26 cellular contexts compared by ENCODE assay signal in the genomic region with DNA sequence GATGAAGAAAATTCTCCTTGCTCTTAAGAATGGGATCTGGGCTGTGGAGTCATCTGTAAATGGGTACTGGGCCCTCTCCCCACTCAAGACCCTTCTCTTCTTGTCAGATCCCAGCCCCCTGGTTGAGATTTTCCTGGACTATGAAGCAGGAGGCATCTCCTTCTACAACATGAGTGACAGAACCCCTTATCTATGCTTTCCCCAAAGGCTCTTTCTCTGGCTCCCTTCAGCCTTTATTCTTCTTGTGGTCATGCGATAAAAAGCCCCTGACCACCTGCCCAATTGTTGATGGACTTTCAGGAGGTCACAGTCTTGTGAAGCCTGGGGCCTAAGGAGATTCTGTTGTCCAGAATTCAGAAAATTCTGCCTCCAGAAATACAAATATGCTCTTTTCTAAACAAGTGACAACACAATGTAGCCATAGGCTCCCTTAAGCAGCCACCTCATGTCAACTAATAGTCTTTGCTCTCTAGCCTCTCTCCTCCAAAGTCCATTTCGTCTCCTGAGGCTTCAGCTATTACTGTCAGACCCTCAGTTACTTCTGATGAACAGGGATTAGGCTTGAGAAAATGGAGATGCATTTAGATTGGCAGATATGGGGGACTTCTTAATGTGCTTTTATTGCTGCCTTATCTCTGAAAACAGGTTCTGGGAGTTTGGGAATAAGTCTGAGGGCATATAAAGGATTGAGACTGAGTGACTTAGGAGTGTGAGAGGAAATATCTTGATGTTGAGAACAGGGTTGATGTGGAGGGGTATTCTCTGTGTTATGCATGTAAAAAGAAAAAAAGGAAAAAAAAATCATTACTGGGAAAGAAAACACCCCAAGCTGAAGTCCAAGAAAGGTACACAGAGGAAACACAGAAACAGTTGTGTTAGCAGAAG. TPM values are rescaled to one million over a fixed set of nuclear protein-coding genes. Genes with fewer than 3 reads are reported as not detected.
A peak's percentile ranks its signal among the peaks of the same experiment; 100 is the strongest.
DNase-seq lines count a peak whose midpoint lies in the region; ATAC-seq and TF ChIP-seq lines count a peak whose summit lies in the region.
"Had no signal": no experiment of that assay in that cellular context is flagged by ENCODE, and none has a peak within 500 bp of the region (broad histone marks: within the 10 kb centered on the region; RNA-seq: fewer than 3 reads in every experiment).

No MANE protein-coding gene starts in this region.

- no peak overlapping the region for H2AK5ac ChIP-seq in IMR-90 (ENCODE audit: low read depth, low read length)

- no peak overlapping the region for H3K27ac ChIP-seq in CD4-positive, CD25-positive, alpha-beta regulatory T cell (ENCODE audit: insufficient read depth, low read length, poor library complexity, severe bottlenecking)
- H3K27ac ChIP-seq in IMR-90 (ENCODE audit: insufficient read depth, low read length) (no peak overlapping the region), coronary artery (peak overlapping the region; percentile 57 to 63), smooth muscle cell (ENCODE audit: low read depth) (no peak overlapping the region)
- H3K27ac ChIP-seq: SJSA1, suprapubic skin had no signal

- H3K79me2 ChIP-seq in smooth muscle cell (ENCODE audit: low read depth): no peaks in the 10 kb centered on the region

- no peaks in the 10 kb centered on the region for H3K9me3 Mint-ChIP-seq in CD4-positive, CD25-positive, alpha-beta regulatory T cell
- H3K9me3 Mint-ChIP-seq: activated naive CD4-positive, alpha-beta T cell treated with anti-CD3 and anti-CD28 coated beads, Interleukin-2, amount 10 ng/mL, durations not matched to agents 7 days and 5 days; stimulated activated effector memory CD8-positive, alpha-beta T cell treated with anti-CD3 and anti-CD28 coated beads, Interleukin-12 subunit alpha, Interleukin-12 subunit beta, amount 100 ng/mL, for 72 hours had no signal

- H4K20me1 ChIP-seq in IMR-90 (ENCODE audit: insufficient read depth, low read length) (no peaks in the 10 kb centered on the region), smooth muscle cell (ENCODE audit: low read depth) (no peaks in the 10 kb centered on the region)

- H3K14ac ChIP-seq in IMR-90 (replicated peaks; ENCODE audit: low read depth, low read length): no peak overlapping the region

- no peak overlapping the region for H3K18ac ChIP-seq in IMR-90 (ENCODE audit: low read depth, low read length)

- no peak overlapping the region for H3K4ac ChIP-seq in IMR-90 (ENCODE audit: low read depth, low read length)

- TF ChIP-seq CTCF in IMR-90 (conservative IDR thresholded peaks at IDR 0.05; ENCODE audit: low read depth, low read length) (no peak), coronary artery (IDR thresholded peaks at IDR 0.05) (no peak), smooth muscle cell (IDR thresholded peaks at IDR 0.05; ENCODE audit: borderline replicate concordance, insufficient read depth, poor library complexity, severe bottlenecking) (no peak), GM13976 (IDR thresholded peaks at IDR 0.05; ENCODE audit: borderline replicate concordance, control extremely low read depth, extremely low read depth, insufficient read depth, missing control alignments) (no peak)

- DNase-seq in CD4-positive, CD25-positive, alpha-beta regulatory T cell: no peak
- DNase-seq in IMR-90 (no peak), coronary artery (ENCODE audit: low spot score) (no peak), smooth muscle cell (lab: John Stamatoyannopoulos, UW; ENCODE audit: unreplicated experiment) (no peak), GM13976 (ENCODE audit: low spot score) (no peak), NCI-H1436 treated with DMSO at 0.1 percent for 48 hours (lab: John Stamatoyannopoulos, UW) (no peak), dedifferentiated amniotic fluid mesenchymal stem cell (ENCODE audit: extremely low spot score) (no peak)
- DNase-seq: activated CD4-positive, alpha-beta T cell treated with anti-CD3 and anti-CD28 coated beads for 36 hours; activated naive CD4-positive, alpha-beta T cell treated with anti-CD3 and anti-CD28 coated beads, Interleukin-2, amount 10 ng/mL, durations not matched to agents 7 days and 5 days; activated T-cell treated with anti-CD3 and anti-CD28 coated beads, Interleukin-2, amount 50 U/mL, for 48 hours; caudate nucleus; DMS79; H9; kidney; NCI-H1092; NCI-H187 treated with DMSO at 0.1 percent for 48 hours; NCI-H526 treated with DMSO at 0.1 percent for 48 hours had no signal

- H3K4me1 ChIP-seq in CD4-positive, CD25-positive, alpha-beta regulatory T cell (ENCODE audit: control insufficient read depth, insufficient read depth, low read length, poor library complexity, severe bottlenecking): peaks cover 23% of the 10 kb centered on the region
- H3K4me1 ChIP-seq in IMR-90 (ENCODE audit: control insufficient read depth, insufficient read depth, low read length): peaks cover 17% of the 10 kb centered on the region
- H3K4me1 ChIP-seq in smooth muscle cell (ENCODE audit: low read depth): peaks cover 23% of the 10 kb centered on the region

- 0 out of 2 replicates have a peak overlapping the region, but pooled peaks have one; percentile 52 for H4K91ac ChIP-seq in IMR-90 (ENCODE audit: insufficient read depth, low read depth, low read length)

- in situ Hi-C loops in IMR-90 (cut with MboI; ENCODE audit: low sequenced_read_pairs): no loop called here
- in situ Hi-C loops in GM13976 (cut with MboI; ENCODE audit: low sequenced_read_pairs, unreplicated experiment): no loop called here

- H3K36me3 ChIP-seq in CD4-positive, CD25-positive, alpha-beta regulatory T cell (ENCODE audit: control insufficient read depth, insufficient read depth, low read length): no peaks in the 10 kb centered on the region
- H3K36me3 ChIP-seq in IMR-90 (ENCODE audit: control insufficient read depth, insufficient read depth, low read length): no peaks in the 10 kb centered on the region
- H3K36me3 ChIP-seq in smooth muscle cell (ENCODE audit: low read depth): no peaks in the 10 kb centered on the region
- H3K36me3 ChIP-seq: SJSA1, suprapubic skin had no signal

- peaks cover 13% of the 10 kb centered on the region for H3F3A ChIP-seq in smooth muscle cell (ENCODE audit: low read depth)

- POLR2A ChIA-PET in IMR-90 (lab: Charles Lee; ENCODE audit: unreplicated experiment): no interaction called here

- H2BK15ac ChIP-seq in IMR-90 (ENCODE audit: low read depth, low read length): no peak overlapping the region

- H2AK9ac ChIP-seq in IMR-90 (replicated peaks; ENCODE audit: low read depth, low read length, poor library complexity): no peak overlapping the region

- no peaks in the 10 kb centered on the region for H3K9me3 ChIP-seq in CD4-positive, CD25-positive, alpha-beta regulatory T cell (ENCODE audit: control insufficient read depth in 2 of 2, low read length in 2 of 2)
- H3K9me3 ChIP-seq in IMR-90 (ENCODE audit: control insufficient read depth, insufficient read depth, low read length) (no peaks in the 10 kb centered on the region), smooth muscle cell (replicated peaks; ENCODE audit: low read depth) (no peaks in the 10 kb centered on the region)
- H3K9me3 ChIP-seq: suprapubic skin had no signal

- H4K5ac ChIP-seq in IMR-90 (ENCODE audit: low read depth, low read length): no peak overlapping the region

- H3K9ac ChIP-seq in IMR-90 (ENCODE audit: low read depth, low read length): no peak overlapping the region
- H3K9ac ChIP-seq in smooth muscle cell (ENCODE audit: low read depth): no peak overlapping the region

- peaks cover 9% of the 10 kb centered on the region for H3K9me1 ChIP-seq in IMR-90 (ENCODE audit: insufficient read depth, low read length)

- peaks cover 4% of the 10 kb centered on the region for H3K27me3 Mint-ChIP-seq in CD4-positive, CD25-positive, alpha-beta regulatory T cell
- H3K27me3 Mint-ChIP-seq: activated CD4-positive, alpha-beta T cell treated with anti-CD3 and anti-CD28 coated beads for 36 hours; activated naive CD4-positive, alpha-beta T cell treated with anti-CD3 and anti-CD28 coated beads, Interleukin-2, amount 10 ng/mL, durations not matched to agents 7 days and 5 days had no signal

- H3K27ac Mint-ChIP-seq in CD4-positive, CD25-positive, alpha-beta regulatory T cell: peak overlapping the region in 2 of 3 donors; percentile 8 to 26
- H3K27ac Mint-ChIP-seq: activated CD4-positive, alpha-beta T cell treated with anti-CD3 and anti-CD28 coated beads for 36 hours; activated naive CD4-positive, alpha-beta T cell treated with anti-CD3 and anti-CD28 coated beads, Interleukin-2, amount 10 ng/mL, durations not matched to agents 7 days and 5 days; H9 had no signal

- no peak overlapping the region for H3K56ac ChIP-seq in IMR-90 (ENCODE audit: extremely low read depth, insufficient read depth, low read length)

- H3K23ac ChIP-seq in IMR-90 (ENCODE audit: low read depth, low read length): no peak overlapping the region

- H3K4me2 ChIP-seq in IMR-90 (ENCODE audit: low read depth, low read length) (no peak overlapping the region), smooth muscle cell (no peak overlapping the region)

- no peak overlapping the region for H3K4me3 Mint-ChIP-seq in CD4-positive, CD25-positive, alpha-beta regulatory T cell
- H3K4me3 Mint-ChIP-seq: activated CD4-positive, alpha-beta T cell treated with anti-CD3 and anti-CD28 coated beads for 36 hours; activated naive CD4-positive, alpha-beta T cell treated with anti-CD3 and anti-CD28 coated beads, Interleukin-2, amount 10 ng/mL, durations not matched to agents 7 days and 5 days; H9; stimulated activated effector memory CD8-positive, alpha-beta T cell treated with anti-CD3 and anti-CD28 coated beads, Interleukin-12 subunit alpha, Interleukin-12 subunit beta, amount 100 ng/mL, for 72 hours had no signal

- H2BK5ac ChIP-seq in IMR-90 (ENCODE audit: low read depth, low read length, poor library complexity, severe bottlenecking): no peak overlapping the region

- no peak for TF ChIP-seq RAD21 in IMR-90 (IDR thresholded peaks at IDR 0.05; ENCODE audit: low read length)

- H3K4me1 Mint-ChIP-seq in CD4-positive, CD25-positive, alpha-beta regulatory T cell: peaks cover 13 to 36% (median 21%) of the 10 kb centered on the region in 4 donors

- intact Hi-C loops in IMR-90 (cut with micrococcal nuclease): no loop called here

- no peak overlapping the region for H3K4me3 ChIP-seq in CD4-positive, CD25-positive, alpha-beta regulatory T cell (ENCODE audit: low read depth, low read length)
- H3K4me3 ChIP-seq in IMR-90 (ENCODE audit: insufficient read depth, low read depth, low read length) (no peak overlapping the region), coronary artery (no peak overlapping the region), smooth muscle cell (no peak overlapping the region)
- H3K4me3 ChIP-seq: SJSA1, skin epidermis, suprapubic skin had no signal

- H2BK120ac ChIP-seq in IMR-90 (ENCODE audit: low read depth, low read length): no peak overlapping the region

- dilution Hi-C loops in IMR-90 (cut with HindIII; ENCODE audit: low sequenced_read_pairs, unreplicated experiment): no loop called here

- H3K27me3 ChIP-seq in CD4-positive, CD25-positive, alpha-beta regulatory T cell (ENCODE audit: control insufficient read depth, insufficient read depth, low read length): no peaks in the 10 kb centered on the region
- H3K27me3 ChIP-seq in IMR-90 (ENCODE audit: control insufficient read depth, insufficient read depth, low read length) (no peaks in the 10 kb centered on the region), smooth muscle cell (ENCODE audit: low read depth) (no peaks in the 10 kb centered on the region)
- H3K27me3 ChIP-seq: SJSA1, suprapubic skin had no signal

- no peak for TF ChIP-seq POLR2A in IMR-90 (IDR thresholded peaks at IDR 0.05; ENCODE audit: low read depth, low read length)

- WGBS in IMR-90 (ENCODE audit: extremely low coverage in 2 of 2, insufficient read length in 1 of 2), 2 experiments: no CpG with 5 or more reads among the region's 2 CpGs
- 84% methylated on average over 2 of the region's 2 CpGs for WGBS in smooth muscle cell (ENCODE audit: low lambda C conversion rate)

- H2BK20ac ChIP-seq in IMR-90 (ENCODE audit: low read depth, low read length): no peak overlapping the region

- CTCF ChIA-PET in IMR-90 (lab: Yijun Ruan, JAX): no interaction called here

- 0 out of 4 replicates have a peak overlapping the region, but pooled peaks of 1 of the 2 experiments have one; percentile 4 for H4K8ac ChIP-seq in IMR-90 (ENCODE audit: low read depth in 2 of 2, low read length in 2 of 2)

- H2AFZ ChIP-seq in IMR-90 (replicated peaks; ENCODE audit: low read length, poor library complexity) (no peak overlapping the region), smooth muscle cell (ENCODE audit: low read depth) (peak overlapping the region; percentile 73)

- no peak for ATAC-seq in CD4-positive, CD25-positive, alpha-beta regulatory T cell (ENCODE audit: low read depth in 2 of 2)
- no peak for ATAC-seq in IMR-90 (ENCODE audit: low read depth)
- ATAC-seq: activated CD4-positive, alpha-beta T cell treated with anti-CD3 and anti-CD28 coated beads for 36 hours; stimulated activated effector memory CD8-positive, alpha-beta T cell treated with anti-CD3 and anti-CD28 coated beads, Interleukin-12 subunit alpha, Interleukin-12 subunit beta, amount 100 ng/mL, for 72 hours had no signal

- peaks cover 3% of the 10 kb centered on the region for H3K36me3 Mint-ChIP-seq in CD4-positive, CD25-positive, alpha-beta regulatory T cell

- BruUV-seq in IMR-90 (replicated peaks; lab: Mats Ljungman, UMichigan): no TSS peak

- peaks cover 4 to 19% of the 10 kb centered on the region in 2 experiments for H3K79me1 ChIP-seq in IMR-90 (ENCODE audit: low read depth in 1 of 2, low read length in 2 of 2)

RNA-seq across cellular contexts. Expression of a gene that starts 20.6 kb away (rescaled TPM):
- 35.9 TPM for total RNA-seq in CD4-positive, CD25-positive, alpha-beta regulatory T cell
- polyA plus RNA-seq in CD4-positive, CD25-positive, alpha-beta regulatory T cell: 10 to 100 TPM in 3 of 4 donors, 1 to 10 TPM in 1; 9.7 to 14.5 (median 12.2) TPM
- 11.4 and 13.6 TPM in 2 replicates for total RNA-seq in IMR-90 (2012; rRNA removed)
- 37.9 and 40.2 TPM in 2 replicates for polyA plus RNA-seq in IMR-90 (2012; rRNA removed)
- 18.8 and 24.5 TPM in 2 replicates for polyA plus RNA-seq in IMR-90 (2012; cell fraction: cytosol; rRNA removed)
- polyA plus RNA-seq in IMR-90 (2012; cell fraction: nucleus; rRNA removed; ENCODE audit: low replicate concordance): 44.0 and 69.0 TPM in 2 replicates
- 27.2 and 40.5 TPM in 2 replicates for total RNA-seq in smooth muscle cell
- 31.1 and 36.3 TPM in 2 replicates for polyA plus RNA-seq in smooth muscle cell

RNA-seq across cellular contexts. Expression of a gene that starts 21.8 kb away (rescaled TPM):
- total RNA-seq in CD4-positive, CD25-positive, alpha-beta regulatory T cell: not detected
- under 1 TPM in 1 of 4 donors, not detected in 3; 0.33 TPM for polyA plus RNA-seq in CD4-positive, CD25-positive, alpha-beta regulatory T cell
- not detected in 2 replicates for total RNA-seq in IMR-90 (2012; rRNA removed)
- polyA plus RNA-seq in IMR-90 (2012; rRNA removed): not detected in 2 replicates
- polyA plus RNA-seq in IMR-90 (2012; cell fraction: cytosol; rRNA removed): not detected in 2 replicates
- not detected in 2 replicates for polyA plus RNA-seq in IMR-90 (2012; cell fraction: nucleus; rRNA removed; ENCODE audit: low replicate concordance)
- 0.27 TPM in 1 of 2 replicates, not detected in the other for total RNA-seq in smooth muscle cell
- not detected in 2 replicates for polyA plus RNA-seq in smooth muscle cell
- total RNA-seq: activated CD4-positive, alpha-beta T cell treated with anti-CD3 and anti-CD28 coated beads for 36 hours; astrocyte; endothelial cell of umbilical vein; lung microvascular endothelial cell; omental fat pad; SJSA1; suprapubic skin; T-helper 1 cell treated with Interleukin-12 subunit alpha and Interleukin-12 subunit beta and Interleukin-4 antibody, amounts not matched to agents 30 ng/mL and 1 ng/mL, for 36 hours had no signal
- polyA plus RNA-seq: endothelial cell of umbilical vein had no signal

RNA-seq across cellular contexts. Expression of a gene that starts 38.0 kb away (rescaled TPM):
- 125 TPM for total RNA-seq in CD4-positive, CD25-positive, alpha-beta regulatory T cell
- polyA plus RNA-seq in CD4-positive, CD25-positive, alpha-beta regulatory T cell: 10 to 100 TPM; 79.3 to 91.5 (median 82.7) TPM
- total RNA-seq in IMR-90 (2012; rRNA removed): 14.4 and 15.8 TPM in 2 replicates
- 12.4 and 14.8 TPM in 2 replicates for polyA plus RNA-seq in IMR-90 (2012; rRNA removed)
- 6.3 and 10.8 TPM in 2 replicates for polyA plus RNA-seq in IMR-90 (2012; cell fraction: cytosol; rRNA removed)
- 13.9 and 51.5 TPM in 2 replicates for polyA plus RNA-seq in IMR-90 (2012; cell fraction: nucleus; rRNA removed; ENCODE audit: low replicate concordance)
- 1.8 and 3.5 TPM in 2 replicates for total RNA-seq in smooth muscle cell
- 1.5 and 2.9 TPM in 2 replicates for polyA plus RNA-seq in smooth muscle cell

RNA-seq across cellular contexts. Expression of a gene that starts 59.8 kb away (rescaled TPM):
- total RNA-seq in CD4-positive, CD25-positive, alpha-beta regulatory T cell: 59.5 TPM
- polyA plus RNA-seq in CD4-positive, CD25-positive, alpha-beta regulatory T cell: 100 to 1,000 TPM; 177 to 214 (median 197) TPM
- 49.2 and 50.2 TPM in 2 replicates for total RNA-seq in IMR-90 (2012; rRNA removed)
- polyA plus RNA-seq in IMR-90 (2012; rRNA removed): 36.0 and 46.4 TPM in 2 replicates
- polyA plus RNA-seq in IMR-90 (2012; cell fraction: cytosol; rRNA removed): 13.5 and 14.4 TPM in 2 replicates
- 4.4 and 20.9 TPM in 2 replicates for polyA plus RNA-seq in IMR-90 (2012; cell fraction: nucleus; rRNA removed; ENCODE audit: low replicate concordance)
- total RNA-seq in smooth muscle cell: 53.6 and 75.0 TPM in 2 replicates
- 38.2 and 39.4 TPM in 2 replicates for polyA plus RNA-seq in smooth muscle cell

Comparison
In these comparisons a context has a peak if more than half of its experiments do, and no peak if none do; other contexts are left out.
1. H3K27ac ChIP-seq: peak in coronary artery (2 of 2); none in CD4-positive, CD25-positive, alpha-beta regulatory T cell (single experiment), IMR-90 (single experiment) and smooth muscle cell (single experiment).